ENCODE assay signal across 12 cellular contexts in the genomic region with DNA sequence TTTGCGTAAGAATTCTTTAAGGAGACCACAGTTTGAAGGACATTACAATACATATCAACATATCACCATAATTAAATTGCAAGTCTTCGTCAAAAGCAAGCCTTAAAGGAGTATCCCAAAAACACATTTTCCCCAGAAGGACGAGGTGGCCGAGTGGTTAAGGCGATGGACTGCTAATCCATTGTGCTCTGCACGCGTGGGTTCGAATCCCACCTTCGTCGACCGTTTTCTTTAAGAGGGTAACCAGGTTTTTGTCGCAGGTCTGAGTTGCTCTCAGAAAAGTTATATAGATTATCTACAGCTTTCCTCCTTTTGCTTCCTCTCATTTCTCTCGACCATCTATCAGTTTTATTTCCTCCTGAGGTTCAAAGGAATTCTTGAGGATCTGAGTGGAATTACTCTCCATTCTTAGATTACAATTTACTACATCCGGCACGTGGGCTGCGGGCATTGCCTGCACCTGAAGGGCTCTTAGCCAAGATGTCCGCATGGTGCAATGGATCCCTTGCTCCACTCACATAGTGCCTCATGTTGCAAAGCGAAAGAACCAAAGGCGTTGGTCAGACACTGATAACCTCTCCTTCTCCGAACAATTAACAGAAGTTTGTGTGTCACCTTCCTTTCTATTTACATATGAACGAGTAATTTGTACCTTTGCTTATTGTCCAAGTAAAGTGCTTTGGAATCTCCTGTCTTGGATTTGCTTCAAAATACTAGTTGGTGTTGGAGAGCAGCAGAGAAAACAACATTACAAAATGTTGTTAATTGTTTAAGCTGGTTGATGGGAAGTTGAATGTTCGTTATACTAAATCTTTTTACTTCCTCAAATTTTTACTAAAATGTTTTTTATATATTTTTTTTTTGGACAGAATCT. TPM values are rescaled to one million over a fixed set of nuclear protein-coding genes. Genes with fewer than 3 reads are reported as not detected.
DNase-seq lines count a peak whose midpoint lies in the region; ATAC-seq and TF ChIP-seq lines count a peak whose summit lies in the region.
"Had no signal": no experiment of that assay in that cellular context is flagged by ENCODE, and none has a peak within 500 bp of the region (broad histone marks: within the 10 kb centered on the region; RNA-seq: fewer than 3 reads in every experiment).

No MANE protein-coding gene starts in this region.

- H3K4me3 ChIP-seq in neuronal stem cell (ENCODE audit: low read length in 2 of 2) (peak overlapping the region in 1 of 2 donors; percentile 77), lower leg skin (ENCODE audit: low read depth, poor library complexity, severe bottlenecking) (no peak overlapping the region)
- H3K4me3 ChIP-seq: cardiac muscle cell, thoracic aorta had no signal

- no peak overlapping the region for H3K18ac ChIP-seq in neuronal stem cell (ENCODE audit: low read length)

- no CpG with 5 or more reads among the region's 22 CpGs for WGBS in neuronal stem cell (ENCODE audit: extremely low coverage in 2 of 2, insufficient read length in 2 of 2, insufficient replicate concordance in 1 of 2), 2 donors
- 23 to 25% methylated on average over 22 of the region's 22 CpGs for WGBS in lower leg skin, 2 donors

- no peak overlapping the region for H3K9ac ChIP-seq in neuronal stem cell (ENCODE audit: low read depth, low read length, poor library complexity)

- ATAC-seq in activated CD4-positive, alpha-beta T cell treated with anti-CD3 and anti-CD28 coated beads for 36 hours: no peak
- ATAC-seq: CD8-positive, alpha-beta T cell had no signal

- peaks cover 18% of the 10 kb centered on the region for H3K9me3 Mint-ChIP-seq in activated CD4-positive, alpha-beta T cell treated with anti-CD3 and anti-CD28 coated beads for 36 hours (ENCODE audit: low read depth)
- peaks cover 0 to 20% (median 16%) of the 10 kb centered on the region in 5 experiments for H3K9me3 Mint-ChIP-seq in brain

- no peaks in the 10 kb centered on the region for H3K36me3 ChIP-seq in neuronal stem cell (replicated peaks in 1 of 2; ENCODE audit: control insufficient read depth in 2 of 2, insufficient read depth in 2 of 2, low read length in 2 of 2)
- H3K36me3 ChIP-seq: cardiac muscle cell, thoracic aorta had no signal

- H2BK12ac ChIP-seq in neuronal stem cell (ENCODE audit: low read length): no peak overlapping the region

- no peak overlapping the region for H4K91ac ChIP-seq in neuronal stem cell (ENCODE audit: low read depth, low read length, poor library complexity)

- H3K4ac ChIP-seq in neuronal stem cell (ENCODE audit: low read length): no peak overlapping the region

- peaks cover 0 to 51% (median 7%) of the 10 kb centered on the region in 3 experiments for H3K27me3 ChIP-seq in neuronal stem cell (ENCODE audit: control insufficient read depth in 3 of 3, insufficient read depth in 3 of 3, low read depth in 1 of 3, low read length in 3 of 3)

- no peak overlapping the region for H2BK15ac ChIP-seq in neuronal stem cell (ENCODE audit: low read length)

- peaks cover 69% of the 10 kb centered on the region for H3K27me3 Mint-ChIP-seq in activated CD4-positive, alpha-beta T cell treated with anti-CD3 and anti-CD28 coated beads for 36 hours
- peaks cover 100% of the 10 kb centered on the region for H3K27me3 Mint-ChIP-seq in brain

- intact Hi-C loops in activated CD4-positive, alpha-beta T cell treated with anti-CD3 and anti-CD28 coated beads for 36 hours (cut with DNase I, micrococcal nuclease): loop anchor here (2.0 to 10.0 kb wide), 5 partner anchors 15 to 1437 kb away; no protein-coding TSS in a partner anchor
- intact Hi-C loops in lower leg skin (cut with DNase I; ENCODE audit: low total_unique reads): no loop called here

- peaks cover 0 to 4% of the 10 kb centered on the region in 2 donors for H3K9me3 ChIP-seq in neuronal stem cell (replicated peaks in 1 of 2; ENCODE audit: control insufficient read depth in 2 of 2, insufficient read depth in 1 of 2, low read depth in 1 of 2, low read length in 2 of 2)
- H3K9me3 ChIP-seq: thoracic aorta had no signal

- no peak overlapping the region for H2BK120ac ChIP-seq in neuronal stem cell (ENCODE audit: low read depth, low read length)

- no peak overlapping the region for H2AK5ac ChIP-seq in neuronal stem cell (ENCODE audit: low read depth, low read length)

- H2AFZ ChIP-seq in neuronal stem cell (ENCODE audit: low read length): no peak overlapping the region

- H3K23ac ChIP-seq in neuronal stem cell (ENCODE audit: low read depth, low read length, poor library complexity): no peak overlapping the region

- peak overlapping the region; percentile 54 for H3K4me2 ChIP-seq in neuronal stem cell (ENCODE audit: insufficient read depth, low read length, poor library complexity, severe bottlenecking)

- no peak overlapping the region for H3K27ac Mint-ChIP-seq in activated CD4-positive, alpha-beta T cell treated with anti-CD3 and anti-CD28 coated beads for 36 hours
- no peak overlapping the region for H3K27ac Mint-ChIP-seq in brain
- H3K27ac Mint-ChIP-seq: CD8-positive, alpha-beta T cell had no signal

- CTCF ChIA-PET in activated CD4-positive, alpha-beta T cell treated with anti-CD3 and anti-CD28 coated beads for 36 hours (lab: Charles Lee): no interaction called here

- peaks cover 0 to 4% of the 10 kb centered on the region in 2 donors for H3K4me1 ChIP-seq in neuronal stem cell (ENCODE audit: control insufficient read depth in 2 of 2, insufficient read depth in 1 of 2, low read depth in 1 of 2, low read length in 2 of 2)

- H4K8ac ChIP-seq in neuronal stem cell (ENCODE audit: low read depth, low read length): no peak overlapping the region

- H3K14ac ChIP-seq in neuronal stem cell (ENCODE audit: low read length): no peak overlapping the region

- peaks cover 6% of the 10 kb centered on the region for H3K36me3 Mint-ChIP-seq in activated CD4-positive, alpha-beta T cell treated with anti-CD3 and anti-CD28 coated beads for 36 hours (ENCODE audit: low read depth)
- no peaks in the 10 kb centered on the region for H3K36me3 Mint-ChIP-seq in brain
- H3K36me3 Mint-ChIP-seq: CD8-positive, alpha-beta T cell had no signal

- no peak overlapping the region for H3K27ac ChIP-seq in neuronal stem cell (replicated peaks; ENCODE audit: low read length)
- H3K27ac ChIP-seq: cardiac muscle cell, thoracic aorta had no signal

- H3K79me1 ChIP-seq in neuronal stem cell (ENCODE audit: low read depth, low read length): no peaks in the 10 kb centered on the region

- POLR2A ChIA-PET in activated CD4-positive, alpha-beta T cell treated with anti-CD3 and anti-CD28 coated beads for 36 hours (lab: Charles Lee): interaction anchor here (0.6 kb wide), 1 partner anchor 392 kb away, joined by 3 read pairs; no protein-coding TSS in a partner anchor

- peak; percentile 45 for DNase-seq in activated CD4-positive, alpha-beta T cell treated with anti-CD3 and anti-CD28 coated beads for 36 hours
- DNase-seq in activated CD4-positive, alpha-beta T cell treated with anti-CD3 and anti-CD28 coated beads, Interleukin-2, amount 50 U/mL, for 1 hour: no peak
- DNase-seq in NCI-H146 (lab: John Stamatoyannopoulos, UW) (peak; percentile 46), neuronal stem cell (ENCODE audit: low spot score) (no peak), pons (ENCODE audit: low spot score) (no peak), lower leg skin (ENCODE audit: low spot score in 2 of 2) (no peak)
- DNase-seq in central memory CD4-positive, alpha-beta T cell: no peak
- DNase-seq: CD8-positive, alpha-beta T cell; NCI-H510A had no signal

- no peak overlapping the region for H2BK5ac ChIP-seq in neuronal stem cell (ENCODE audit: low read length)

- TF ChIP-seq POLR2A in lower leg skin (IDR thresholded peaks at IDR 0.05): no peak

- no peak overlapping the region for H3K4me3 Mint-ChIP-seq in activated CD4-positive, alpha-beta T cell treated with anti-CD3 and anti-CD28 coated beads for 36 hours
- peak overlapping the region in 3 of 5 experiments; percentile 29 to 77 (median 49) for H3K4me3 Mint-ChIP-seq in brain
- H3K4me3 Mint-ChIP-seq: CD8-positive, alpha-beta T cell had no signal

- peaks cover 9% of the 10 kb centered on the region for H3K4me1 Mint-ChIP-seq in activated CD4-positive, alpha-beta T cell treated with anti-CD3 and anti-CD28 coated beads for 36 hours
- H3K4me1 Mint-ChIP-seq in brain: peaks cover 30% of the 10 kb centered on the region

- TF ChIP-seq CTCF in brain (conservative IDR thresholded peaks at IDR 0.05): no peak
- TF ChIP-seq CTCF in lower leg skin (IDR thresholded peaks at IDR 0.05): no peak

RNA-seq across cellular contexts. Expression of a gene that starts 14.0 kb away (rescaled TPM):
- total RNA-seq in activated CD4-positive, alpha-beta T cell treated with anti-CD3 and anti-CD28 coated beads for 36 hours: not detected
- polyA plus RNA-seq in brain (ENCODE audit: insufficient read depth, low read depth, low replicate concordance): not detected
- polyA plus RNA-seq in neuronal stem cell (2013, experiment 1 of 2): not detected
- polyA plus RNA-seq in neuronal stem cell (2013, experiment 2 of 2): 0.03 TPM
- total RNA-seq in lower leg skin: not detected
- total RNA-seq: CD8-positive, alpha-beta T cell; thoracic aorta had no signal
- polyA plus RNA-seq: cardiac muscle cell had no signal

RNA-seq across cellular contexts. Expression of a gene that starts 50.6 kb away (rescaled TPM):
- 1 to 10 TPM; 1.5 to 2.0 TPM for total RNA-seq in activated CD4-positive, alpha-beta T cell treated with anti-CD3 and anti-CD28 coated beads for 36 hours
- polyA plus RNA-seq in brain (ENCODE audit: insufficient read depth, low read depth, low replicate concordance): 24.8 TPM
- polyA plus RNA-seq in neuronal stem cell (2013, experiment 1 of 2): 3.2 TPM
- 3.0 TPM for polyA plus RNA-seq in neuronal stem cell (2013, experiment 2 of 2)
- total RNA-seq in lower leg skin: 10 to 100 TPM; 11.2 to 13.5 (median 12.0) TPM
- total RNA-seq: thoracic aorta had no signal

Comparison
In these comparisons a context has a peak if more than half of its experiments do, and no peak if none do; other contexts are left out.
1. DNase-seq: peak in activated CD4-positive, alpha-beta T cell treated with anti-CD3 and anti-CD28 coated beads for 36 hours (single experiment) and NCI-H146 (single experiment); none in activated CD4-positive, alpha-beta T cell treated with anti-CD3 and anti-CD28 coated beads, Interleukin-2, amount 50 U/mL, for 1 hour (single experiment), neuronal stem cell (single experiment), pons (single experiment), central memory CD4-positive, alpha-beta T cell (single experiment) and lower leg skin (0 of 2).
2. RNA of a gene that starts 50.6 kb away (total RNA-seq): 11.2 to 13.5 TPM in lower leg skin; 1.5 to 2.0 TPM in activated CD4-positive, alpha-beta T cell treated with anti-CD3 and anti-CD28 coated beads for 36 hours; every median in the first group is over 4 times any median in the second.